8 cellular contexts compared by ENCODE assay signal in genomic region chr9:121861501-121862180, GRCh38.
DNase-seq lines count a peak whose midpoint lies in the region; ATAC-seq, FAIRE-seq and TF ChIP-seq lines count a peak whose summit lies in the region.

No MANE protein-coding gene starts in this region.

- H3K9ac ChIP-seq in mammary epithelial cell (ENCODE audit: insufficient read depth, low read length), result no peak overlapping the region

- H3K27me3 ChIP-seq in BJ (ENCODE audit: control insufficient read depth, insufficient read depth, low read length), result no peaks in the 10 kb centered on the region
- H3K27me3 ChIP-seq in mammary epithelial cell (ENCODE audit: insufficient read depth, low read length), result no peaks in the 10 kb centered on the region
- H3K27me3 ChIP-seq in right lobe of liver, result no peaks in the 10 kb centered on the region

- no peaks in the 10 kb centered on the region for H3K9me3 ChIP-seq in mammary epithelial cell (replicated peaks; ENCODE audit: insufficient read depth, low read length)
- H3K9me3 ChIP-seq in right lobe of liver, result no peaks in the 10 kb centered on the region

- no peak for DNase-seq in BJ (ENCODE audit: low read depth)
- DNase-seq in KBM-7, result peak; percentile 38
- DNase-seq in mammary epithelial cell, result no peak
- peak; percentile 50 to 67 (median 60) for DNase-seq in right lobe of liver
- DNase-seq in GM19239 (ENCODE audit: insufficient read length, low spot score), result no peak
- DNase-seq in activated CD8-positive, alpha-beta memory T cell treated with anti-CD3 and anti-CD28 coated beads, Interleukin-2, amount 50 U/mL, for 48 hours, result no peak
- DNase-seq in activated CD4-positive, alpha-beta T cell treated with anti-CD3 and anti-CD28 coated beads for 1 hour, result no peak

- H2AFZ ChIP-seq in mammary epithelial cell (ENCODE audit: low read depth, low read length), result no peak overlapping the region

- dilution Hi-C loops in mammary epithelial cell (cut with HindIII; ENCODE audit: low sequenced_read_pairs), result no loop called here

- H3K27ac ChIP-seq in mammary epithelial cell (ENCODE audit: insufficient read depth, low read depth, low read length), result no peak overlapping the region
- H3K27ac ChIP-seq in right lobe of liver, result no peak overlapping the region

- intact Hi-C loops in mammary epithelial cell (cut with micrococcal nuclease), result loop anchor here (1.0 to 5.0 kb wide), 2 partner anchors 159 to 174 kb away; no protein-coding TSS in a partner anchor
- intact Hi-C loops in right lobe of liver (cut with DNase I), result no loop called here

- WGBS in mammary epithelial cell (ENCODE audit: low coverage, missing lambda C conversion rate), result 65% methylated on average over 4 of the region's 4 CpGs
- WGBS in right lobe of liver (ENCODE audit: insufficient coverage, low coverage, low lambda C conversion rate, missing lambda C conversion rate), result 34% methylated on average over 2 of the region's 4 CpGs

- H3K4me2 ChIP-seq in mammary epithelial cell (ENCODE audit: insufficient read depth, low read depth, low read length), result no peak overlapping the region

- CTCF ChIA-PET in BJ (lab: Yijun Ruan, JAX) (interaction anchor here (0.8 to 1.4 kb wide), 4 partner anchors 8 to 140 kb away, joined by 3 to 4 read pairs (median 3); no protein-coding TSS in a partner anchor), mammary epithelial cell (lab: Charles Lee; ENCODE audit: low non-redundant PET) (interaction anchor here (0.6 kb wide), 1 partner anchor 126 kb away, joined by 3 read pairs; no protein-coding TSS in a partner anchor)

- TF ChIP-seq POLR2A in right lobe of liver (IDR thresholded peaks at IDR 0.05), result no peak

- no TSS peak for BruUV-seq in mammary epithelial cell (replicated peaks; lab: Mats Ljungman, UMichigan)

- no peak overlapping the region for H3K4me3 ChIP-seq in BJ (ENCODE audit: low read depth, low read length)
- H3K4me3 ChIP-seq in mammary epithelial cell (replicated peaks in 1 of 3; ENCODE audit: insufficient read depth in 1 of 3, low read depth in 2 of 3, low read length in 3 of 3), result no peak overlapping the region
- H3K4me3 ChIP-seq in right lobe of liver, result no peak overlapping the region

- FAIRE-seq in GM19239 (lab: Jason Lieb, UNC), result no peak

- no peaks in the 10 kb centered on the region for H3K79me2 ChIP-seq in mammary epithelial cell (ENCODE audit: insufficient read depth, low read length)

- POLR2A ChIA-PET in BJ (lab: Charles Lee), result no interaction called here

- in situ Hi-C loops in KBM-7 (cut with MboI; ENCODE audit: low pct_unique_long_range_greater_than_20kb, low sequenced_read_pairs), result no loop called here
- in situ Hi-C loops in mammary epithelial cell (cut with MboI; ENCODE audit: low sequenced_read_pairs in 2 of 2), result no loop called here

- no peaks in the 10 kb centered on the region for H3K36me3 ChIP-seq in BJ (ENCODE audit: control insufficient read depth, insufficient read depth, low read length)
- no peaks in the 10 kb centered on the region for H3K36me3 ChIP-seq in mammary epithelial cell (ENCODE audit: insufficient read depth, low read length)
- no peaks in the 10 kb centered on the region for H3K36me3 ChIP-seq in right lobe of liver

- H3K4me1 ChIP-seq in mammary epithelial cell (ENCODE audit: insufficient read depth, low read length) (no peaks in the 10 kb centered on the region), right lobe of liver (peaks cover 0 to 11% (median 0%) of the 10 kb centered on the region in 4 donors)

- H4K20me1 ChIP-seq in mammary epithelial cell (ENCODE audit: insufficient read depth, low read length), result no peaks in the 10 kb centered on the region

- TF ChIP-seq CTCF in BJ (IDR thresholded peaks at IDR 0.05; ENCODE audit: insufficient read depth, low read depth, low read length) (peak; percentile 50), mammary epithelial cell (conservative IDR thresholded peaks at IDR 0.05 in 1 of 2, IDR thresholded peaks at IDR 0.05 in 1 of 2; ENCODE audit: extremely low read depth in 1 of 2, insufficient read depth in 1 of 2, low read depth in 1 of 2, low read length in 2 of 2) (peak; percentile 34 to 50), right lobe of liver (IDR thresholded peaks at IDR 0.05) (peak; percentile 39 to 62 (median 52))

- ATAC-seq in right lobe of liver (peak; percentile 89 to 96 (median 93)), GM18511 (IDR thresholded peaks at IDR 0.05; ENCODE audit: unreplicated experiment) (no peak)

Comparison
In these comparisons a context has a peak if more than half of its experiments do, and no peak if none do; other contexts are left out.
1. DNase-seq: peak in KBM-7 (single experiment) and right lobe of liver (3 of 3); none in BJ (single experiment), mammary epithelial cell (single experiment), GM19239 (single experiment), activated CD8-positive, alpha-beta memory T cell treated with anti-CD3 and anti-CD28 coated beads, Interleukin-2, amount 50 U/mL, for 48 hours (single experiment) and activated CD4-positive, alpha-beta T cell treated with anti-CD3 and anti-CD28 coated beads for 1 hour (single experiment).
2. Peak in every context shown above with its lines, with median percentiles within 50 percentile points of each other: CTCF ChIP-seq.